ENCODE assay signal across 14 cellular contexts in genomic region chr15:80041497-80042253, GRCh38. TPM values are rescaled to one million over a fixed set of nuclear protein-coding genes. Genes with fewer than 3 reads are reported as not detected.
A peak's percentile ranks its signal among the peaks of the same experiment; 100 is the strongest.
DNase-seq lines count a peak whose midpoint lies in the region; ATAC-seq, FAIRE-seq and TF ChIP-seq lines count a peak whose summit lies in the region.
"Had no signal": no experiment of that assay in that cellular context is flagged by ENCODE, and none has a peak within 500 bp of the region (broad histone marks: within the 10 kb centered on the region; RNA-seq: fewer than 3 reads in every experiment).

No MANE protein-coding gene starts in this region.

- DNase-seq in NCI-H526 treated with DMSO at 0.1 percent for 48 hours (lab: John Stamatoyannopoulos, UW) (peak; percentile 55), ecto neural progenitor cell (ENCODE audit: low spot score) (peak; percentile 25), HepG2 (ENCODE audit: low spot score) (no peak), thyroid gland (peak; percentile 68), CD1c-positive myeloid dendritic cell (ENCODE audit: extremely low spot score) (no peak)
- no peak for DNase-seq in activated effector memory CD4-positive, alpha-beta T cell treated with Interleukin-2 at 50 U/mL for 16 hours
- DNase-seq in activated CD8-positive, alpha-beta T cell treated with anti-CD3 and anti-CD28 coated beads, Interleukin-2, amount 10 ng/mL, durations not matched to agents 7 days and 5 days: no peak
- DNase-seq: AML-193; CD4-positive, CD25-positive, alpha-beta regulatory T cell; DMS53; GF-D8; H9 had no signal

- H3K9me3 ChIP-seq in HepG2 (ENCODE audit: low read length) (no peaks in the 10 kb centered on the region), thyroid gland (no peaks in the 10 kb centered on the region)
- H3K9me3 ChIP-seq: BLaER1 had no signal

- H3K9ac ChIP-seq in HepG2 (ENCODE audit: insufficient read depth, low read depth, low read length): no peak overlapping the region
- H3K9ac ChIP-seq: BLaER1 had no signal

- H3K27ac Mint-ChIP-seq in activated CD8-positive, alpha-beta T cell treated with anti-CD3 and anti-CD28 coated beads, Interleukin-2, amount 10 ng/mL, durations not matched to agents 7 days and 5 days: no peak overlapping the region
- H3K27ac Mint-ChIP-seq: CD4-positive, CD25-positive, alpha-beta regulatory T cell; H9 had no signal

- H3K4me3 ChIP-seq in HepG2 (replicated peaks in 1 of 3; ENCODE audit: insufficient read depth in 1 of 3, low read depth in 2 of 3, low read length in 3 of 3): no peak overlapping the region
- no peak overlapping the region for H3K4me3 ChIP-seq in thyroid gland (replicated peaks in 1 of 3)
- H3K4me3 ChIP-seq: BLaER1 had no signal

- H3K27me3 Mint-ChIP-seq in activated CD8-positive, alpha-beta T cell treated with anti-CD3 and anti-CD28 coated beads, Interleukin-2, amount 10 ng/mL, durations not matched to agents 7 days and 5 days (ENCODE audit: low read depth): no peaks in the 10 kb centered on the region
- H3K27me3 Mint-ChIP-seq: IgD-negative memory B cell had no signal

- intact Hi-C loops in HepG2 (cut with micrococcal nuclease; ENCODE audit: unreplicated experiment) (no loop called here), thyroid gland (cut with DNase I) (loop anchor here (10.0 kb wide), 1 partner anchor 157 kb away; no protein-coding TSS in a partner anchor)

- peak; percentile 35; the same call in 1 of the 3 replicates for ATAC-seq in HepG2
- no peak for ATAC-seq in activated CD8-positive, alpha-beta T cell treated with anti-CD3 and anti-CD28 coated beads, Interleukin-2, amount 10 ng/mL, durations not matched to agents 7 days and 5 days

- no peak for TF ChIP-seq RAD21 in HepG2 (CRISPR knock-in tag; IDR thresholded peaks at IDR 0.05)

- in situ Hi-C loops in HepG2 (cut with HindIII; ENCODE audit: extremely low pct_ligation_motif_present, low pct_unique_long_range_greater_than_20kb): no loop called here

- TF ChIP-seq CTCF in HepG2 (CRISPR knock-in tag; IDR thresholded peaks at IDR 0.05): no peak
- TF ChIP-seq CTCF in thyroid gland (IDR thresholded peaks at IDR 0.05): no peak

- H3K4me1 Mint-ChIP-seq in activated CD8-positive, alpha-beta T cell treated with anti-CD3 and anti-CD28 coated beads, Interleukin-2, amount 10 ng/mL, durations not matched to agents 7 days and 5 days (ENCODE audit: low read depth): no peaks in the 10 kb centered on the region
- H3K4me1 Mint-ChIP-seq: CD4-positive, CD25-positive, alpha-beta regulatory T cell had no signal

- no peak for FAIRE-seq in HepG2 (lab: Jason Lieb, UNC)

- CTCF ChIA-PET in HepG2 (lab: Yijun Ruan, JAX; ENCODE audit: low intra/inter-chr PET ratio, low total read pairs): no interaction called here
- CTCF ChIA-PET in activated CD8-positive, alpha-beta T cell treated with anti-CD3 and anti-CD28 coated beads, Interleukin-2, amount 10 ng/mL, durations not matched to agents 7 days and 5 days (lab: Charles Lee): no interaction called here

- H3K79me2 ChIP-seq in HepG2 (ENCODE audit: insufficient read depth, low read length): no peaks in the 10 kb centered on the region

- POLR2A ChIA-PET in HepG2 (lab: Yijun Ruan, JAX): no interaction called here
- POLR2A ChIA-PET in activated CD8-positive, alpha-beta T cell treated with anti-CD3 and anti-CD28 coated beads, Interleukin-2, amount 10 ng/mL, durations not matched to agents 7 days and 5 days (lab: Charles Lee): no interaction called here

- no TSS peak for BruUV-seq in HepG2 (replicated peaks; lab: Mats Ljungman, UMichigan)

- H3K36me3 ChIP-seq in HepG2 (replicated peaks in 1 of 2; ENCODE audit: control insufficient read depth in 1 of 2, insufficient read depth in 2 of 2, low read length in 2 of 2): no peaks in the 10 kb centered on the region
- no peaks in the 10 kb centered on the region for H3K36me3 ChIP-seq in thyroid gland
- H3K36me3 ChIP-seq: BLaER1 had no signal

- 0 out of 5 replicates have a peak, but pooled peaks cover 0 to 1% of the 10 kb centered on the region in 2 experiments for H3K27me3 ChIP-seq in HepG2 (ENCODE audit: control insufficient read depth in 1 of 2, insufficient read depth in 2 of 2, low read length in 2 of 2)
- no peaks in the 10 kb centered on the region for H3K27me3 ChIP-seq in thyroid gland
- H3K27me3 ChIP-seq: BLaER1 had no signal

- no peak overlapping the region for H3K4me2 ChIP-seq in HepG2 (ENCODE audit: low read depth, low read length)
- H3K4me2 ChIP-seq: BLaER1 had no signal

- no peak overlapping the region for H3K27ac ChIP-seq in HepG2 (ENCODE audit: extremely low read length, insufficient read depth, low read length)
- peak overlapping the region in 1 of 3 donors; percentile 31 for H3K27ac ChIP-seq in thyroid gland
- H3K27ac ChIP-seq: BLaER1 had no signal

- TF ChIP-seq EP300 in HepG2 (IDR thresholded peaks at IDR 0.05; ENCODE audit: low read depth in 2 of 2, low read length in 2 of 2): no peak
- no peak for TF ChIP-seq EP300 in HepG2 (CRISPR knock-in tag; IDR thresholded peaks at IDR 0.05; ENCODE audit: borderline replicate concordance)

- no peaks in the 10 kb centered on the region for H3K36me3 Mint-ChIP-seq in activated CD8-positive, alpha-beta T cell treated with anti-CD3 and anti-CD28 coated beads, Interleukin-2, amount 10 ng/mL, durations not matched to agents 7 days and 5 days (ENCODE audit: low read depth)
- H3K36me3 Mint-ChIP-seq: CD4-positive, CD25-positive, alpha-beta regulatory T cell had no signal

- H2AFZ ChIP-seq in HepG2 (ENCODE audit: low read length): no peak overlapping the region

- H3K4me1 ChIP-seq in HepG2 (ENCODE audit: insufficient read depth, low read length): peaks cover 17% of the 10 kb centered on the region
- peaks cover 0 to 10% of the 10 kb centered on the region in 2 donors for H3K4me1 ChIP-seq in thyroid gland

- H4K20me1 ChIP-seq in HepG2 (ENCODE audit: insufficient read depth, low read length): no peaks in the 10 kb centered on the region
- H4K20me1 ChIP-seq: BLaER1 had no signal

- TF ChIP-seq POLR2A in HepG2 (IDR thresholded peaks at IDR 0.05; ENCODE audit: insufficient read depth in 1 of 2, low read depth in 2 of 2, low read length in 2 of 2) (no peak), thyroid gland (IDR thresholded peaks at IDR 0.05) (no peak)

- no peak overlapping the region for H3K4me3 Mint-ChIP-seq in activated CD8-positive, alpha-beta T cell treated with anti-CD3 and anti-CD28 coated beads, Interleukin-2, amount 10 ng/mL, durations not matched to agents 7 days and 5 days
- H3K4me3 Mint-ChIP-seq: CD4-positive, CD25-positive, alpha-beta regulatory T cell; H9; IgD-negative memory B cell had no signal

- no peaks in the 10 kb centered on the region for H3K9me3 Mint-ChIP-seq in activated CD8-positive, alpha-beta T cell treated with anti-CD3 and anti-CD28 coated beads, Interleukin-2, amount 10 ng/mL, durations not matched to agents 7 days and 5 days (ENCODE audit: insufficient read depth)
- H3K9me3 Mint-ChIP-seq: CD4-positive, CD25-positive, alpha-beta regulatory T cell; H9; IgD-negative memory B cell had no signal

- WGBS in HepG2 (ENCODE audit: low lambda C conversion rate): 53% methylated on average over 3 of the region's 3 CpGs
- WGBS in thyroid gland, 2 donors: 69 to 76% methylated on average over 3 of the region's 3 CpGs

TF ChIP-seq in HepG2, 621 proteins besides CTCF, POLR2A, EP300 and RAD21:
- TF ChIP-seq HNRNPK (IDR thresholded peaks at IDR 0.05; ENCODE audit: low read depth, low read length, poor library complexity, severe bottlenecking): peak; percentile 30
- no peak for TF ChIP-seq GFI1 (CRISPR knock-in tag; IDR thresholded peaks at IDR 0.05; ENCODE audit: borderline replicate concordance)

RNA-seq across cellular contexts. Expression of gene ZFAND6, which starts 17.8 kb away (rescaled TPM):
- total RNA-seq in HepG2 (2016; rRNA removed; fragmentation: Illumina TruSeq; extraction: Trizol) (84.2 and 116 TPM in 2 replicates), thyroid gland (100 to 1,000 TPM; 215 to 324 (median 226) TPM)
- 163 and 169 TPM in 2 replicates for total RNA-seq in HepG2 (2016; cell fraction: cytosol; rRNA removed; fragmentation: Illumina TruSeq; extraction: Trizol; ENCODE audit: low read depth)
- 84.8 and 120 TPM in 2 replicates for total RNA-seq in HepG2 (2016; cell fraction: insoluble cytoplasmic fraction; rRNA removed; fragmentation: Illumina TruSeq; extraction: Trizol)
- 61.5 and 72.0 TPM in 2 replicates for total RNA-seq in HepG2 (2016; cell fraction: membrane; rRNA removed; fragmentation: Illumina TruSeq; extraction: Trizol)
- 53.8 and 55.3 TPM in 2 replicates for total RNA-seq in HepG2 (2016; cell fraction: nucleus; rRNA removed; fragmentation: Illumina TruSeq; extraction: Trizol)
- polyA plus RNA-seq in HepG2 (2011; rRNA removed): 107 and 115 TPM in 2 replicates
- polyA plus RNA-seq in HepG2 (2011; cell fraction: cytosol; rRNA removed): 73.1 and 90.8 TPM in 2 replicates
- polyA plus RNA-seq in HepG2 (2011; cell fraction: nucleus; rRNA removed): 23.5 and 26.7 TPM in 2 replicates
- 56.0 and 64.2 TPM in 2 replicates for polyA plus RNA-seq in HepG2 (2012)
- 14.8 and 17.1 TPM in 2 replicates for polyA plus RNA-seq in HepG2 (2016; cell fraction: cytosol; fragmentation: Illumina TruSeq; extraction: Trizol; ENCODE audit: low read depth)
- polyA plus RNA-seq in HepG2 (2016; cell fraction: insoluble cytoplasmic fraction; fragmentation: Illumina TruSeq; extraction: Trizol; ENCODE audit: low read depth): 108 and 110 TPM in 2 replicates
- polyA plus RNA-seq in HepG2 (2016; cell fraction: membrane; fragmentation: Illumina TruSeq; extraction: Trizol; ENCODE audit: low read depth): 27.8 and 29.0 TPM in 2 replicates
- polyA plus RNA-seq in HepG2 (2016; cell fraction: nucleus; fragmentation: Illumina TruSeq; extraction: Trizol; ENCODE audit: insufficient read depth, low read depth): 53.6 and 59.5 TPM in 2 replicates
- 52.9 and 70.2 TPM in 2 replicates for polyA minus RNA-seq in HepG2 (2011; rRNA and poly(A)+ RNA removed; ENCODE audit: low replicate concordance)
- 77.0 and 77.7 TPM in 2 replicates for polyA minus RNA-seq in HepG2 (2011; cell fraction: cytosol; rRNA and poly(A)+ RNA removed)
- 80.9 and 83.3 TPM in 2 replicates for polyA minus RNA-seq in HepG2 (2011; cell fraction: nucleus; rRNA and poly(A)+ RNA removed)
- 10 to 100 TPM; 49.9 to 53.1 TPM for total RNA-seq in activated CD8-positive, alpha-beta T cell treated with anti-CD3 and anti-CD28 coated beads, Interleukin-2, amount 10 ng/mL, durations not matched to agents 7 days and 5 days

Comparison
In these comparisons a context has a peak if more than half of its experiments do, and no peak if none do; other contexts are left out.
1. DNase-seq: peak in NCI-H526 treated with DMSO at 0.1 percent for 48 hours (single experiment), ecto neural progenitor cell (single experiment) and thyroid gland (2 of 2); none in HepG2 (single experiment), activated effector memory CD4-positive, alpha-beta T cell treated with Interleukin-2 at 50 U/mL for 16 hours (single experiment), CD1c-positive myeloid dendritic cell (single experiment) and activated CD8-positive, alpha-beta T cell treated with anti-CD3 and anti-CD28 coated beads, Interleukin-2, amount 10 ng/mL, durations not matched to agents 7 days and 5 days (single experiment).